ENCODE assay signal across 8 cellular contexts in the genomic region with DNA sequence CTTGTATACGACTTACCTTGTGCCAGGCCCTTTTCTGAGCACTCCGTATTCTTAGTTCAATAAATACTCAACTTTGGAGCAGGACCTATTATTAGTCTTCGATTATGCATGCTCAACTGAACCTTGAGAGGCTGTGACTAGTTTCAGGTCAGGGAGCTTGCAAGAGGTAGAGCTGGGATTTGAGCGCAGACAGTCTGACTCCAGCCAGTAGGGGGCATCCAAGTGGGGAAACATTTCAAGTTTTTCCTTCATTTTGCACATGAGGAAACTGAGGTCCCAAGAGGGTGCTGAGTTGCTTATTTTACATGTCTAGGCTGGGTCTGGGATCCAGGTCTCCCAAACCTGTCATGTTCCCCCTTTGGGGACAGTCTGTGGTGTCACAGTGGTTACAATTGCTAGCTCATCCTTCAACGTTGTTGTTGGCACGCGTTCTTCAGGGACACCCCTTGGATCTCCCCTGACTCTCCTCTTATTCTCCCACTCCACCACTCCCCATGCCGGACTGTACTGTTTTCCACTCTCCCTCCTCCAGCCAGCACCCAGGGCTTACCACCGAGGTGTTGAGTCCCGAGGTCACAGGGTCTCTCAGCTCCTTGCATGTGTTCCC. TPM values are rescaled to one million over a fixed set of nuclear protein-coding genes. Genes with fewer than 3 reads are reported as not detected.
A peak's percentile ranks its signal among the peaks of the same experiment; 100 is the strongest.
DNase-seq lines count a peak whose midpoint lies in the region; ATAC-seq and TF ChIP-seq lines count a peak whose summit lies in the region.

No MANE protein-coding gene starts in this region.

- H3K4me3 Mint-ChIP-seq in HFFc6: 0 out of 2 replicates have a peak overlapping the region, but pooled peaks have one; percentile 5
- H3K4me3 Mint-ChIP-seq in activated T-cell treated with anti-CD3 and anti-CD28 coated beads, Interleukin-2, amount 50 U/mL, for 4 hours: peak overlapping the region; percentile 60

- ATAC-seq in activated T-cell treated with anti-CD3 and anti-CD28 coated beads, Interleukin-2, amount 50 U/mL, for 4 hours: no peak
- ATAC-seq in HG03432 (IDR thresholded peaks at IDR 0.05; ENCODE audit: unreplicated experiment): no peak
- ATAC-seq in GM21576 (IDR thresholded peaks at IDR 0.05; ENCODE audit: unreplicated experiment): no peak

- peak; percentile 29 for DNase-seq in NCI-H1092 treated with DMSO at 0.1 percent for 48 hours (lab: John Stamatoyannopoulos, UW)
- DNase-seq in NCI-H1092 (lab: John Stamatoyannopoulos, UW): no peak
- no peak for DNase-seq in HFFc6
- DNase-seq in activated T-cell treated with anti-CD3 and anti-CD28 coated beads, Interleukin-2, amount 50 U/mL, for 4 hours: no peak
- peak; percentile 47 for DNase-seq in iris pigment epithelial cell (ENCODE audit: low read depth)
- no peak for DNase-seq in DMS153 (lab: John Stamatoyannopoulos, UW)

- H3K36me3 Mint-ChIP-seq in HFFc6 (ENCODE audit: low read depth): no peaks in the 10 kb centered on the region; the same call in 1 of the 2 replicates
- H3K36me3 Mint-ChIP-seq in activated T-cell treated with anti-CD3 and anti-CD28 coated beads, Interleukin-2, amount 50 U/mL, for 4 hours (ENCODE audit: insufficient read depth): peaks cover 2% of the 10 kb centered on the region

- H3K27me3 Mint-ChIP-seq in HFFc6 (ENCODE audit: insufficient read depth): peaks cover 2% of the 10 kb centered on the region
- H3K27me3 Mint-ChIP-seq in activated T-cell treated with anti-CD3 and anti-CD28 coated beads, Interleukin-2, amount 50 U/mL, for 4 hours (ENCODE audit: low read depth): no peaks in the 10 kb centered on the region

- peaks cover 13% of the 10 kb centered on the region; the same call in 1 of the 2 replicates for H3K4me1 Mint-ChIP-seq in HFFc6 (ENCODE audit: low read depth)
- H3K4me1 Mint-ChIP-seq in activated T-cell treated with anti-CD3 and anti-CD28 coated beads, Interleukin-2, amount 50 U/mL, for 4 hours (ENCODE audit: low read depth): peaks cover 24% of the 10 kb centered on the region

- peak; percentile 78 for TF ChIP-seq CTCF in HFFc6 (IDR thresholded peaks at IDR 0.05)

- H3K27ac Mint-ChIP-seq in HFFc6: no peak overlapping the region

- no peaks in the 10 kb centered on the region for H3K9me3 Mint-ChIP-seq in HFFc6
- H3K9me3 Mint-ChIP-seq in activated T-cell treated with anti-CD3 and anti-CD28 coated beads, Interleukin-2, amount 50 U/mL, for 4 hours: no peaks in the 10 kb centered on the region

RNA-seq across cellular contexts. Expression of a gene that starts 6.7 kb away (rescaled TPM):
- 10 to 100 TPM in 3 of 6 experiments, 1 to 10 TPM in 3; 8.0 to 10.7 (median 9.7) TPM for total RNA-seq in HFFc6 (2021; fragmentation: NEBNext Ultra II Directional; extraction: Animal tissue kit (Norgen Biotek cat#: 25700))
- total RNA-seq in activated T-cell treated with anti-CD3 and anti-CD28 coated beads, Interleukin-2, amount 50 U/mL, for 4 hours: 10 to 100 TPM in 2 of 3 donors, 1 to 10 TPM in 1; 9.2 to 11.7 (median 10.3) TPM

RNA-seq across cellular contexts. Expression of a gene that starts 7.2 kb away (rescaled TPM):
- total RNA-seq in HFFc6 (2021; fragmentation: NEBNext Ultra II Directional; extraction: Animal tissue kit (Norgen Biotek cat#: 25700)): under 1 TPM; 0.11 to 0.34 (median 0.24) TPM
- total RNA-seq in activated T-cell treated with anti-CD3 and anti-CD28 coated beads, Interleukin-2, amount 50 U/mL, for 4 hours: 1 to 10 TPM; 3.1 to 5.3 (median 3.8) TPM

RNA-seq across cellular contexts. Expression of a gene that starts 21.1 kb away (rescaled TPM):
- total RNA-seq in HFFc6 (2021; fragmentation: NEBNext Ultra II Directional; extraction: Animal tissue kit (Norgen Biotek cat#: 25700)): 100 to 1,000 TPM; 163 to 214 (median 178) TPM
- total RNA-seq in activated T-cell treated with anti-CD3 and anti-CD28 coated beads, Interleukin-2, amount 50 U/mL, for 4 hours: 100 to 1,000 TPM; 111 to 134 (median 126) TPM

RNA-seq across cellular contexts. Expression of a gene that starts 30.3 kb away (rescaled TPM):
- 1 to 10 TPM in 5 of 6 experiments, under 1 TPM in 1; 0.94 to 1.9 (median 1.1) TPM for total RNA-seq in HFFc6 (2021; fragmentation: NEBNext Ultra II Directional; extraction: Animal tissue kit (Norgen Biotek cat#: 25700))
- total RNA-seq in activated T-cell treated with anti-CD3 and anti-CD28 coated beads, Interleukin-2, amount 50 U/mL, for 4 hours: 1 to 10 TPM in 1 of 3 donors, under 1 TPM in 2; 0.81 to 1.6 (median 0.84) TPM

RNA-seq across cellular contexts. Expression of a gene that starts 40.3 kb away (rescaled TPM):
- total RNA-seq in HFFc6 (2021; fragmentation: NEBNext Ultra II Directional; extraction: Animal tissue kit (Norgen Biotek cat#: 25700)): not detected
- under 1 TPM in 2 of 3 donors, not detected in 1; 0.13 to 0.19 TPM for total RNA-seq in activated T-cell treated with anti-CD3 and anti-CD28 coated beads, Interleukin-2, amount 50 U/mL, for 4 hours

Comparison
In these comparisons a context has a peak if more than half of its experiments do, and no peak if none do; other contexts are left out.
1. DNase-seq: peak in NCI-H1092 treated with DMSO at 0.1 percent for 48 hours (single experiment) and iris pigment epithelial cell (single experiment); none in NCI-H1092 (single experiment), HFFc6 (single experiment), activated T-cell treated with anti-CD3 and anti-CD28 coated beads, Interleukin-2, amount 50 U/mL, for 4 hours (single experiment) and DMS153 (single experiment).